Comparison of ENCODE assay signal across 1 cellular context in the genomic region with DNA sequence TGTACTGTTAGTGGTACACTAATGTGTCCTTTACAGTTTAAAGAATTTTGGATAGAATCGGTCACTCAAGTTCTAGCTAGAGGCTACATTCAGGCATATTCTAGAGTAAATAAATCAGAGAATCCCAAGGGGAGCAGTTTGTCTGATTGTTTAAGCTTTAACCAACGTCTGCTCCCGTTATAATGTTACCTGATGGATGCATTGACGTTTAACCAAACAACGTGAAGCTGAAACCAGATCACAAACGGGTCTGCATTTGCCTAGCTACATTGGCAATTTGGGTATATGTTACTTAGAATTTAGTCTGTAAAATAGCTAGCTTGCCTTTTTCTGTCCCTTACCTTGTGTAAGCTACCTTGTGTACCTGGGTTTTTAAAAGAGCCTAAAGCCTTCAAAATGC.
TF ChIP-seq lines count a peak whose summit lies in the region.

No MANE protein-coding gene starts in this region.

TF ChIP-seq in HEK293, 187 proteins besides CTCF, POLR2A, EP300 and RAD21 (continued from another document):
- TF ChIP-seq, protein P1, sequence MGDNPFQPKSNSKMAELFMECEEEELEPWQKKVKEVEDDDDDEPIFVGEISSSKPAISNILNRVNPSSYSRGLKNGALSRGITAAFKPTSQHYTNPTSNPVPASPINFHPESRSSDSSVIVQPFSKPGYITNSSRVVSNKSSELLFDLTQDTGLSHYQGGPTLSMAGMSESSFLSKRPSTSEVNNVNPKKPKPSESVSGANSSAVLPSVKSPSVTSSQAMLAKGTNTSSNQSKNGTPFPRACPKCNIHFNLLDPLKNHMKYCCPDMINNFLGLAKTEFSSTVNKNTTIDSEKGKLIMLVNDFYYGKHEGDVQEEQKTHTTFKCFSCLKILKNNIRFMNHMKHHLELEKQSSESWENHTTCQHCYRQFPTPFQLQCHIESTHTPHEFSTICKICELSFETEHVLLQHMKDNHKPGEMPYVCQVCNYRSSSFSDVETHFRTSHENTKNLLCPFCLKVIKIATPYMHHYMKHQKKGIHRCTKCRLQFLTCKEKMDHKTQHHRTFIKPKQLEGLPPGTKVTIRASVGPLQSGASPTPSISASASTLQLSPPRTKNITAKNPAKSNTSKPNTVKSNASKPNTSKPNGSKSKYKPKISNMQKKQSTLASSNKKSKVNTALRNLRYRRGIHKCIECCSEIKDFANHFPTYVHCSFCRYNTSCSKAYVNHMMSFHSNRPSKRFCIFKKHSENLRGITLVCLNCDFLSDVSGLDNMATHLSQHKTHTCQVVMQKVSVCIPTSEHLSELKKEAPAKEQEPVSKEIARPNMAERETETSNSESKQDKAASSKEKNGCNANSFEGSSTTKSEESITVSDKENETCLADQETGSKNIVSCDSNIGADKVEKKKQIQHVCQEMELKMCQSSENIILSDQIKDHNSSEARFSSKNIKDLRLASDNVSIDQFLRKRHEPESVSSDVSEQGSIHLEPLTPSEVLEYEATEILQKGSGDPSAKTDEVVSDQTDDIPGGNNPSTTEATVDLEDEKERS (tag by site-specific recombination; IDR thresholded peaks at IDR 0.05), result no peak
- no peak for TF ChIP-seq ZNF354C (tag by site-specific recombination; IDR thresholded peaks at IDR 0.05; ENCODE audit: borderline replicate concordance, low read depth)
